ENCODE assay signal across 8 cellular contexts in genomic region chr2:112032615-112033457, GRCh38. TPM values are rescaled to one million over a fixed set of nuclear protein-coding genes. Genes with fewer than 3 reads are reported as not detected.
DNase-seq lines count a peak whose midpoint lies in the region; ATAC-seq, FAIRE-seq and TF ChIP-seq lines count a peak whose summit lies in the region.
"Had no signal": no experiment of that assay in that cellular context is flagged by ENCODE, and none has a peak within 500 bp of the region (broad histone marks: within the 10 kb centered on the region; RNA-seq: fewer than 3 reads in every experiment).

No MANE protein-coding gene starts in this region.

- peaks cover 13% of the 10 kb centered on the region for H3K9me3 Mint-ChIP-seq in type B pancreatic cell

- peaks cover 21% of the 10 kb centered on the region for H3K4me1 Mint-ChIP-seq in type B pancreatic cell (ENCODE audit: unreplicated experiment)

- H2AFZ ChIP-seq in KMS-11 (ENCODE audit: low read depth) (no peak overlapping the region), K562 (ENCODE audit: low read depth, low read length) (peak overlapping the region; percentile 60; the same call in 1 of the 2 replicates)

- in situ Hi-C loops in K562 (cut with MboI): loop anchor here (5.0 kb wide), 1 partner anchor 126 kb away; no protein-coding TSS in a partner anchor

- POLR2A ChIA-PET in K562 (lab: Yijun Ruan, JAX): no interaction called here

- H3K79me2 ChIP-seq in KMS-11 (ENCODE audit: insufficient read depth, low read depth) (no peaks in the 10 kb centered on the region), K562 (ENCODE audit: control insufficient read depth, insufficient read depth, low read length) (no peaks in the 10 kb centered on the region)

- no peaks in the 10 kb centered on the region for H3K36me3 ChIP-seq in KMS-11 (ENCODE audit: insufficient read depth)
- H3K36me3 ChIP-seq in K562 (ENCODE audit: control insufficient read depth, insufficient read depth, low read length): no peaks in the 10 kb centered on the region
- H3K36me3 ChIP-seq: SJSA1 had no signal

- H3K27me3 ChIP-seq in KMS-11 (ENCODE audit: insufficient read depth, low read depth) (no peaks in the 10 kb centered on the region), K562 (ENCODE audit: control insufficient read depth in 2 of 2, insufficient read depth in 2 of 2, low read length in 2 of 2) (no peaks in the 10 kb centered on the region; a peak in 1 of 5 replicates)

- peak overlapping the region; percentile 13; the same call in 1 of the 2 replicates for H3K9ac ChIP-seq in KMS-11
- no peak overlapping the region for H3K9ac ChIP-seq in K562 (ENCODE audit: insufficient read depth in 1 of 2, low read depth in 2 of 2, low read length in 2 of 2)

- peaks cover 49% of the 10 kb centered on the region for H3K4me1 ChIP-seq in KMS-11 (ENCODE audit: low read depth, poor library complexity, severe bottlenecking)
- no peaks in the 10 kb centered on the region; a peak in 1 of 5 replicates for H3K4me1 ChIP-seq in K562 (replicated peaks in 1 of 2; ENCODE audit: control insufficient read depth in 2 of 2, insufficient read depth in 2 of 2, low read length in 2 of 2)
- H3K4me1 ChIP-seq: SJSA1 had no signal

- peaks cover 17% of the 10 kb centered on the region for H3K36me3 Mint-ChIP-seq in type B pancreatic cell

- intact Hi-C loops in K562 (cut with micrococcal nuclease) (no loop called here), left colon (cut with DNase I, micrococcal nuclease) (no loop called here)

- WGBS in K562 (ENCODE audit: insufficient coverage, low coverage, missing lambda C conversion rate): 12% methylated on average over 3 of the region's 4 CpGs

- FAIRE-seq in K562 (lab: Jason Lieb, UNC): no peak

- TF ChIP-seq EP300 in K562 (IDR thresholded peaks at IDR 0.05; ENCODE audit: low read length): no peak

- no peak for TF ChIP-seq RAD21 in K562 (CRISPR knock-in tag; conservative IDR thresholded peaks at IDR 0.05 in 1 of 2, IDR thresholded peaks at IDR 0.05 in 1 of 2)

- no peaks in the 10 kb centered on the region for H3K9me1 ChIP-seq in K562 (ENCODE audit: control insufficient read depth, insufficient read depth, low read length)

- peak overlapping the region; percentile 84 for H3K27ac Mint-ChIP-seq in type B pancreatic cell

- H3K4me3 ChIP-seq in KMS-11 (IDR thresholded peaks at IDR 0.05; ENCODE audit: insufficient read depth, low read depth, low read length) (no peak overlapping the region), K562 (no peak overlapping the region)
- H3K4me3 ChIP-seq: SJSA1 had no signal

- H3K27ac ChIP-seq in KMS-11 (peak overlapping the region; percentile 77), K562 (ENCODE audit: extremely low read depth, low read depth, low read length) (no peak overlapping the region)
- H3K27ac ChIP-seq: SJSA1 had no signal

- no TSS peak for BruUV-seq in K562 (replicated peaks; lab: Mats Ljungman, UMichigan)

- ATAC-seq in K562: peak; percentile 77
- peak; percentile 44 for ATAC-seq in left colon
- no peak for ATAC-seq in GM21825 (IDR thresholded peaks at IDR 0.05; ENCODE audit: unreplicated experiment)

- H3K4me3 Mint-ChIP-seq in type B pancreatic cell: peak overlapping the region; percentile 54

- H4K20me1 ChIP-seq in KMS-11 (ENCODE audit: insufficient read depth) (no peaks in the 10 kb centered on the region), K562 (replicated peaks; ENCODE audit: control insufficient read depth, insufficient read depth, low read length) (no peaks in the 10 kb centered on the region)

- no peak for DNase-seq in K562 (ENCODE audit: extremely low read depth in 1 of 4, low spot score in 3 of 4)
- no peak for DNase-seq in left colon
- no peak for DNase-seq in type B pancreatic cell (ENCODE audit: extremely low spot score, unreplicated experiment)
- no peak for DNase-seq in inferior parietal cortex (ENCODE audit: extremely low spot score)
- DNase-seq in effector CD4-positive, alpha-beta T cell: no peak

- H3K27me3 Mint-ChIP-seq in type B pancreatic cell: no peaks in the 10 kb centered on the region

- H3K9me3 ChIP-seq in K562 (replicated peaks; ENCODE audit: control insufficient read depth, insufficient read depth, low read depth, low read length): 0 out of 2 replicates have a peak, but pooled peaks cover 4% of the 10 kb centered on the region
- H3K9me3 ChIP-seq: SJSA1 had no signal

- CTCF ChIA-PET in K562 (lab: Yijun Ruan, JAX; ENCODE audit: low intra/inter-chr PET ratio): interaction anchor here (0.6 kb wide), 1 partner anchor 58 kb away, joined by 3 read pairs; no protein-coding TSS in a partner anchor

- no peak for TF ChIP-seq POLR2A in K562 (conservative IDR thresholded peaks at IDR 0.05)

- H3K4me2 ChIP-seq in KMS-11: peak overlapping the region; percentile 18
- no peak overlapping the region for H3K4me2 ChIP-seq in K562 (ENCODE audit: insufficient read depth, low read length)

- TF ChIP-seq CTCF in KMS-11 (conservative IDR thresholded peaks at IDR 0.05; ENCODE audit: low read depth, low read length) (peak; percentile 42; the same call in 1 of the 2 replicates), K562 (IDR thresholded peaks at IDR 0.05 in 2 of 3, conservative IDR thresholded peaks at IDR 0.05 in 1 of 3; ENCODE audit: insufficient read depth in 2 of 3, low read depth in 1 of 3, low read length in 3 of 3) (no peak; a peak in 1 of 6 replicates), type B pancreatic cell (conservative IDR thresholded peaks at IDR 0.05) (peak; percentile 19)

TF ChIP-seq in K562, 482 proteins besides CTCF, POLR2A, EP300 and RAD21:
- TF ChIP-seq ZNF121 (CRISPR knock-in tag; conservative IDR thresholded peaks at IDR 0.05) (peak; percentile 79), U2AF1 (optimal IDR thresholded peaks at IDR 0.05; ENCODE audit: low read depth, low read length) (no peak), ZNF384 (IDR thresholded peaks at IDR 0.05; ENCODE audit: low read depth, low read length) (peak; percentile 54), STAT5A (IDR thresholded peaks at IDR 0.05; ENCODE audit: borderline replicate concordance, low read length) (no peak)

RNA-seq across cellular contexts. Expression of gene TMEM87B, which starts 22.2 kb away (rescaled TPM):
- 14.2 and 41.0 TPM in 2 replicates for total RNA-seq in K562 (2011; cell fraction: chromatin; rRNA removed; ENCODE audit: low replicate concordance)
- total RNA-seq in K562 (2011; cell fraction: nucleolus; rRNA removed): 13.8 TPM in 2 replicates
- total RNA-seq in K562 (2011; cell fraction: nucleoplasm; rRNA removed): 28.9 and 49.0 TPM in 2 replicates
- 5.7 and 6.8 TPM in 2 replicates for total RNA-seq in K562 (2014; rRNA removed)
- total RNA-seq in K562 (2014; rRNA removed; fragmentation: Illumina TruSeq; extraction: Trizol): 17.1 and 17.9 TPM in 2 replicates
- total RNA-seq in K562 (2015; rRNA removed; fragmentation: Illumina TruSeq; extraction: Trizol): 11.5 and 12.3 TPM in 2 replicates
- total RNA-seq in K562 (2021): 11.0 and 11.3 TPM in 2 replicates
- 11.5 and 17.1 TPM in 2 replicates for polyA plus RNA-seq in K562 (2011; rRNA removed)
- polyA plus RNA-seq in K562 (2011; cell fraction: cytosol; rRNA removed): 4.0 and 20.9 TPM in 2 replicates
- polyA plus RNA-seq in K562 (2011; cell fraction: nucleus; rRNA removed): 13.9 and 19.8 TPM in 2 replicates
- 14.0 and 14.2 TPM in 2 replicates for polyA plus RNA-seq in K562 (2012)
- polyA plus RNA-seq in K562 (2014; fragmentation: Illumina TruSeq; extraction: Trizol): 12.6 and 14.4 TPM in 2 replicates
- polyA plus RNA-seq in K562 (2014; fragmentation: Nextera tagmentation; extraction: Ambion mirVana): 1 to 10 TPM; 3.7 to 5.8 TPM
- 7.6 and 9.5 TPM in 2 replicates for polyA plus RNA-seq in K562 (2014; rRNA removed)
- 14.1 and 20.0 TPM in 2 replicates for polyA minus RNA-seq in K562 (2011; rRNA and poly(A)+ RNA removed)
- polyA minus RNA-seq in K562 (2011; cell fraction: cytosol; rRNA and poly(A)+ RNA removed): 14.9 and 19.5 TPM in 2 replicates
- polyA minus RNA-seq in K562 (2011; cell fraction: nucleus; rRNA and poly(A)+ RNA removed): 8.6 and 14.1 TPM in 2 replicates
- 10 to 100 TPM; 72.6 to 81.3 TPM for total RNA-seq in left colon
- total RNA-seq in type B pancreatic cell (ENCODE audit: low replicate concordance): 15.5 and 27.2 TPM in 2 replicates

Comparison
In these comparisons a context has a peak if more than half of its experiments do, and no peak if none do; other contexts are left out.
1. CTCF ChIP-seq: peak in KMS-11 (single experiment) and type B pancreatic cell (single experiment); none in K562 (0 of 3).